24 cellular contexts compared by ENCODE assay signal in genomic region chr12:105910030-105910429, GRCh38.
"Had no signal": no experiment of that assay in that cellular context is flagged by ENCODE, and none has a peak within 500 bp of the region (broad histone marks: within the 10 kb centered on the region; RNA-seq: fewer than 3 reads in every experiment).

No MANE protein-coding gene starts in this region.

- ATAC-seq: heart left ventricle; left colon; left ventricle myocardium superior; pancreas; right cardiac atrium; stimulated activated effector memory CD8-positive, alpha-beta T cell treated with anti-CD3 and anti-CD28 coated beads, Interleukin-12 subunit alpha, Interleukin-12 subunit beta, amount 100 ng/mL, for 72 hours; stimulated activated naive CD8-positive, alpha-beta T cell treated with anti-CD3 and anti-CD28 coated beads, Interleukin-15, Interleukin-2, amounts not matched to agents 100 U/mL and 50 U/mL, for 24 hours had no signal

- H3K4me3 Mint-ChIP-seq: endodermal cell; naive B cell; nephron; stimulated activated effector memory CD8-positive, alpha-beta T cell treated with anti-CD3 and anti-CD28 coated beads, Interleukin-12 subunit alpha, Interleukin-12 subunit beta, amount 100 ng/mL, for 72 hours; type B pancreatic cell had no signal

- H3K4me3 ChIP-seq: coronary artery, heart left ventricle, lung, pancreas, suprapubic skin, thyroid gland had no signal

- H3K4me1 ChIP-seq: pancreas, thyroid gland had no signal

- H3K9me3 Mint-ChIP-seq: endodermal cell; stimulated activated effector memory CD8-positive, alpha-beta T cell treated with anti-CD3 and anti-CD28 coated beads, Interleukin-12 subunit alpha, Interleukin-12 subunit beta, amount 100 ng/mL, for 72 hours; type B pancreatic cell had no signal

- H3K27ac Mint-ChIP-seq: endodermal cell; naive B cell; nephron; progenitor cell of endocrine pancreas; stimulated activated effector memory CD8-positive, alpha-beta T cell treated with anti-CD3 and anti-CD28 coated beads, Interleukin-12 subunit alpha, Interleukin-12 subunit beta, amount 100 ng/mL, for 72 hours; type B pancreatic cell had no signal

- H3K9me3 ChIP-seq: pancreas, suprapubic skin, thyroid gland had no signal

- DNase-seq: effector CD4-positive, alpha-beta T cell; endodermal cell; heart left ventricle; left colon; left ventricle myocardium superior; mesendoderm; naive B cell; occipital lobe; pancreas; right cardiac atrium; stimulated activated CD4-positive, alpha-beta T cell treated with anti-CD3 and anti-CD28 coated beads, Interleukin-4, amount 100 ng/mL, for 1 hour; stimulated activated CD8-positive, alpha-beta memory T cell treated with anti-CD3 and anti-CD28 coated beads, Interleukin-4, amount 100 ng/mL, for 48 hours; stimulated activated naive CD8-positive, alpha-beta T cell treated with anti-CD3 and anti-CD28 coated beads, Interleukin-15, Interleukin-2, amounts not matched to agents 100 U/mL and 50 U/mL, for 24 hours; thyroid gland had no signal

- H3K4me1 Mint-ChIP-seq: naive B cell; stimulated activated effector memory CD8-positive, alpha-beta T cell treated with anti-CD3 and anti-CD28 coated beads, Interleukin-12 subunit alpha, Interleukin-12 subunit beta, amount 100 ng/mL, for 72 hours had no signal

- H3K36me3 Mint-ChIP-seq: naive B cell; stimulated activated effector memory CD8-positive, alpha-beta T cell treated with anti-CD3 and anti-CD28 coated beads, Interleukin-12 subunit alpha, Interleukin-12 subunit beta, amount 100 ng/mL, for 72 hours; type B pancreatic cell had no signal

- H3K27ac ChIP-seq: coronary artery, heart left ventricle, pancreas, suprapubic skin, thyroid gland had no signal

- H3K36me3 ChIP-seq: heart left ventricle, pancreas, suprapubic skin, thyroid gland had no signal

- H3K27me3 ChIP-seq: heart left ventricle, pancreas, suprapubic skin, thyroid gland had no signal

- FAIRE-seq: endothelial cell of umbilical vein, frontal cortex, pancreas, urothelium cell line had no signal
